13 cellular contexts compared by ENCODE assay signal in the genomic region with DNA sequence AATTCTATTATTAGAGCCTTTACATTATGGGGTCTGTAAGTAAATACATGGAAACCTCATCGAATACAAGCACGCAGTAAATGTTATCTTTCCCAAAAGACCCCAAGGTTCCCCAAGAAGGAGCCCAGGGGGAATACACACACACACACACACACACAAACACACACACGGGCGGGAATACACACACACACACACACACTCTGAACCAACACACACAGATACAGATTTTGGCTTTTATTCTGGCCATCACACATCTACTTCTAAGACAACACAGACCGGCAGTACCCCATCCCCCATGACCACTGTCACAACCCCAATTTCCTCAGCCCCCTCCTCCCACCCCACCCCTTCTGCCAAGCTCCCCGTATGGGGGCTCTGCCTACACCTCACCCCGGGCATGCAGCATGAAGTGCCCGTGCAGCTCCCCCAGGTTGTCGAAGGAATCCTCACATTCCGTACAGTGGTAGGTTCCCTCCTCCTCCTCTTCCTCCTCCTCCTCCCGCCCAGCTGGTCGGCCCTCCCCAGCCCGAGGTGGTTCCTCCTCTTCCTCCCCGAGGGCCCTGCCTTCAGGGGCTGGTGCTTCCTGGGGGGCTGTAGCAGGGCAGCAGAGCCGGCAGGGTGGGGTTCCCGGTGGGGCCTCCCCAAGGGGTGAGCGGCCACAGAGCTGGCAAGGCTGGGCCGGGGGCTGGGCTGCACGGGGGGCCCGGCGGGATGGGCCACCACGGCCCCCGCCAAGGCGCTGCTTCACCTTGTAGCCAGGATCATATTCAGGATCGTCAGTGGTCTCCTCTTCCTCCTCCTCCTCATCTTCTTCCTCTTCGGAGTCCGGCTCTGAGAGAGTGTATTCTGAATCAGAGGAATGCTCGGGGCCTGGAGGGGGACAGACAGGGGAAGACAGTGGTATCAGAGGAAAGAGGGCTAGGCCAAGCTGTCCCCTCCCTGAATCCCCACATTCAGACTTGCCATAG. TPM values are rescaled to one million over a fixed set of nuclear protein-coding genes. Genes with fewer than 3 reads are reported as not detected.
DNase-seq lines count a peak whose midpoint lies in the region; ATAC-seq, FAIRE-seq and TF ChIP-seq lines count a peak whose summit lies in the region.
"Had no signal": no experiment of that assay in that cellular context is flagged by ENCODE, and none has a peak within 500 bp of the region (broad histone marks: within the 10 kb centered on the region; RNA-seq: fewer than 3 reads in every experiment).

No MANE protein-coding gene starts in this region.

- H3K9me3 ChIP-seq in CD4-positive, alpha-beta T cell (ENCODE audit: control insufficient read depth, low read length): no peaks in the 10 kb centered on the region
- no peaks in the 10 kb centered on the region for H3K9me3 ChIP-seq in HepG2 (ENCODE audit: low read length)
- H3K9me3 ChIP-seq: ascending aorta had no signal

- POLR2A ChIA-PET in CD4-positive, alpha-beta T cell (lab: Charles Lee): interaction anchor here (1.1 kb wide), 1 partner anchor 12 kb away, joined by 4 read pairs; a partner anchor contains a TSS
- POLR2A ChIA-PET in HepG2 (lab: Yijun Ruan, JAX): interaction anchor here (1.1 kb wide), 1 partner anchor 10 kb away, joined by 3 read pairs; no protein-coding TSS in a partner anchor

- peak overlapping the region; percentile 47 for H3K27ac Mint-ChIP-seq in CD4-positive, alpha-beta T cell
- peak overlapping the region; percentile 20 for H3K27ac Mint-ChIP-seq in activated T-helper 17 cell treated with anti-CD3 and anti-CD28 coated beads, Interleukin-2, amount 50 U/mL, for 72 hours

- H2AFZ ChIP-seq in HepG2 (ENCODE audit: low read length): no peak overlapping the region

- peaks cover 10% of the 10 kb centered on the region for H3K4me1 Mint-ChIP-seq in CD4-positive, alpha-beta T cell (ENCODE audit: low read depth)
- H3K4me1 Mint-ChIP-seq in activated T-helper 17 cell treated with anti-CD3 and anti-CD28 coated beads, Interleukin-2, amount 50 U/mL, for 72 hours: peaks cover 9% of the 10 kb centered on the region

- no peak for ATAC-seq in CD4-positive, alpha-beta T cell (ENCODE audit: poor library complexity)
- no peak for ATAC-seq in activated T-helper 17 cell treated with anti-CD3 and anti-CD28 coated beads, Interleukin-2, amount 50 U/mL, for 72 hours (replicated peaks)
- no peak for ATAC-seq in HepG2
- ATAC-seq: effector memory CD8-positive, alpha-beta T cell; Right ventricle myocardium inferior had no signal

- no peak for TF ChIP-seq CTCF in CD4-positive, alpha-beta T cell (IDR thresholded peaks at IDR 0.05)
- TF ChIP-seq CTCF in HepG2 (CRISPR knock-in tag; IDR thresholded peaks at IDR 0.05): no peak

- H3K4me2 ChIP-seq in HepG2 (ENCODE audit: low read depth, low read length): no peak overlapping the region

- no peak overlapping the region for H3K27ac ChIP-seq in CD4-positive, alpha-beta T cell (ENCODE audit: low read depth, low read length)
- H3K27ac ChIP-seq in HepG2 (ENCODE audit: extremely low read length, insufficient read depth, low read length): no peak overlapping the region
- H3K27ac ChIP-seq: ascending aorta had no signal

- FAIRE-seq in HepG2 (lab: Jason Lieb, UNC): no peak
- FAIRE-seq: TTC549 had no signal

- no peaks in the 10 kb centered on the region for H3K79me2 ChIP-seq in HepG2 (ENCODE audit: insufficient read depth, low read length)

- H3K9me3 Mint-ChIP-seq in CD4-positive, alpha-beta T cell: no peaks in the 10 kb centered on the region
- H3K9me3 Mint-ChIP-seq in activated T-helper 17 cell treated with anti-CD3 and anti-CD28 coated beads, Interleukin-2, amount 50 U/mL, for 72 hours: no peaks in the 10 kb centered on the region
- H3K9me3 Mint-ChIP-seq: effector memory CD8-positive, alpha-beta T cell had no signal

- no peak for TF ChIP-seq RAD21 in HepG2 (CRISPR knock-in tag; IDR thresholded peaks at IDR 0.05)

- no peaks in the 10 kb centered on the region for H3K27me3 Mint-ChIP-seq in CD4-positive, alpha-beta T cell
- no peaks in the 10 kb centered on the region for H3K27me3 Mint-ChIP-seq in activated T-helper 17 cell treated with anti-CD3 and anti-CD28 coated beads, Interleukin-2, amount 50 U/mL, for 72 hours
- H3K27me3 Mint-ChIP-seq: effector memory CD8-positive, alpha-beta T cell had no signal

- no peak for DNase-seq in CD4-positive, alpha-beta T cell
- no peak for DNase-seq in HepG2 (ENCODE audit: low spot score)
- DNase-seq in stimulated activated CD4-positive, alpha-beta T cell treated with anti-CD3 and anti-CD28 coated beads, Interleukin-2, amount 100 ng/mL, for 48 hours: no peak
- no peak for DNase-seq in activated CD4-positive, CD25-positive, alpha-beta regulatory T cell (lab: John Stamatoyannopoulos, UW)
- no peak for DNase-seq in NCI-H69 (lab: John Stamatoyannopoulos, UW)
- DNase-seq: activated T-cell treated with anti-CD3 and anti-CD28 coated beads for 4 hours; effector memory CD8-positive, alpha-beta T cell; GDM1; stimulated activated CD8-positive, alpha-beta memory T cell treated with anti-CD3 and anti-CD28 coated beads, Interleukin-4, amount 100 ng/mL, for 48 hours had no signal

- TF ChIP-seq EP300 in HepG2 (IDR thresholded peaks at IDR 0.05; ENCODE audit: low read depth in 2 of 2, low read length in 2 of 2) (no peak), HepG2 (CRISPR knock-in tag; IDR thresholded peaks at IDR 0.05; ENCODE audit: borderline replicate concordance) (no peak)

- WGBS in HepG2 (ENCODE audit: low lambda C conversion rate): 97% methylated on average over 15 of the region's 28 CpGs

- intact Hi-C loops in CD4-positive, alpha-beta T cell (cut with DNase I, micrococcal nuclease): no loop called here
- intact Hi-C loops in HepG2 (cut with micrococcal nuclease; ENCODE audit: unreplicated experiment): no loop called here

- peaks cover 16 to 19% of the 10 kb centered on the region in 2 experiments for H3K36me3 ChIP-seq in HepG2 (replicated peaks in 1 of 2; ENCODE audit: control insufficient read depth in 1 of 2, insufficient read depth in 2 of 2, low read length in 2 of 2)

- H3K4me1 ChIP-seq in HepG2 (ENCODE audit: insufficient read depth, low read length): no peaks in the 10 kb centered on the region
- H3K4me1 ChIP-seq: ascending aorta had no signal

- H3K9ac ChIP-seq in HepG2 (ENCODE audit: insufficient read depth, low read depth, low read length): no peak overlapping the region

- in situ Hi-C loops in HepG2 (cut with HindIII; ENCODE audit: extremely low pct_ligation_motif_present, low pct_unique_long_range_greater_than_20kb): no loop called here

- TF ChIP-seq POLR2A in HepG2 (IDR thresholded peaks at IDR 0.05; ENCODE audit: insufficient read depth in 1 of 2, low read depth in 2 of 2, low read length in 2 of 2): no peak

- peaks cover 25% of the 10 kb centered on the region for H3K36me3 Mint-ChIP-seq in CD4-positive, alpha-beta T cell (ENCODE audit: low read depth)
- H3K36me3 Mint-ChIP-seq in activated T-helper 17 cell treated with anti-CD3 and anti-CD28 coated beads, Interleukin-2, amount 50 U/mL, for 72 hours (ENCODE audit: low read depth): peaks cover 26% of the 10 kb centered on the region

- no peak overlapping the region for H3K4me3 ChIP-seq in HepG2 (replicated peaks in 1 of 3; ENCODE audit: insufficient read depth in 1 of 3, low read depth in 2 of 3, low read length in 3 of 3)
- H3K4me3 ChIP-seq: ascending aorta had no signal

- CTCF ChIA-PET in CD4-positive, alpha-beta T cell (lab: Charles Lee): interaction anchor here (1.9 kb wide), 1 partner anchor 13 kb away, joined by 4 read pairs; no protein-coding TSS in a partner anchor
- CTCF ChIA-PET in HepG2 (lab: Yijun Ruan, JAX; ENCODE audit: low intra/inter-chr PET ratio, low total read pairs): no interaction called here

- BruUV-seq in HepG2 (replicated peaks; lab: Mats Ljungman, UMichigan): no TSS peak

- no peaks in the 10 kb centered on the region for H4K20me1 ChIP-seq in HepG2 (ENCODE audit: insufficient read depth, low read length)

- H3K27me3 ChIP-seq in CD4-positive, alpha-beta T cell (ENCODE audit: control insufficient read depth, insufficient read depth, low read length): no peaks in the 10 kb centered on the region
- H3K27me3 ChIP-seq in HepG2 (ENCODE audit: control insufficient read depth in 1 of 2, insufficient read depth in 2 of 2, low read length in 2 of 2): no peaks in the 10 kb centered on the region
- H3K27me3 ChIP-seq: ascending aorta had no signal

- H3K4me3 Mint-ChIP-seq in CD4-positive, alpha-beta T cell: no peak overlapping the region
- no peak overlapping the region for H3K4me3 Mint-ChIP-seq in activated T-helper 17 cell treated with anti-CD3 and anti-CD28 coated beads, Interleukin-2, amount 50 U/mL, for 72 hours
- H3K4me3 Mint-ChIP-seq: effector memory CD8-positive, alpha-beta T cell had no signal

RNA-seq across cellular contexts. Expression of a gene that starts 4.4 kb away (rescaled TPM):
- total RNA-seq in CD4-positive, alpha-beta T cell: under 1 TPM; 0.25 to 0.56 TPM
- 1 to 10 TPM in 1 of 2 donors, under 1 TPM in 1; 0.74 to 1.4 TPM for total RNA-seq in activated T-helper 17 cell treated with anti-CD3 and anti-CD28 coated beads, Interleukin-2, amount 50 U/mL, for 72 hours
- 0.11 TPM in 1 of 2 replicates, not detected in the other for total RNA-seq in HepG2 (2016; rRNA removed; fragmentation: Illumina TruSeq; extraction: Trizol)
- total RNA-seq in HepG2 (2016; cell fraction: cytosol; rRNA removed; fragmentation: Illumina TruSeq; extraction: Trizol; ENCODE audit: low read depth): not detected in 2 replicates
- not detected in 2 replicates for total RNA-seq in HepG2 (2016; cell fraction: insoluble cytoplasmic fraction; rRNA removed; fragmentation: Illumina TruSeq; extraction: Trizol)
- total RNA-seq in HepG2 (2016; cell fraction: membrane; rRNA removed; fragmentation: Illumina TruSeq; extraction: Trizol): 0.06 TPM in 1 of 2 replicates, not detected in the other
- 0.31 TPM in 1 of 2 replicates, not detected in the other for total RNA-seq in HepG2 (2016; cell fraction: nucleus; rRNA removed; fragmentation: Illumina TruSeq; extraction: Trizol)
- polyA plus RNA-seq in HepG2 (2011; rRNA removed): 0.16 TPM in 2 replicates
- 0.03 and 0.08 TPM in 2 replicates for polyA plus RNA-seq in HepG2 (2011; cell fraction: cytosol; rRNA removed)
- polyA plus RNA-seq in HepG2 (2011; cell fraction: nucleus; rRNA removed): 0.61 and 0.79 TPM in 2 replicates
- polyA plus RNA-seq in HepG2 (2012): 0.15 and 0.21 TPM in 2 replicates
- polyA plus RNA-seq in HepG2 (2016; cell fraction: cytosol; fragmentation: Illumina TruSeq; extraction: Trizol; ENCODE audit: low read depth): not detected in 2 replicates
- 0.10 and 0.12 TPM in 2 replicates for polyA plus RNA-seq in HepG2 (2016; cell fraction: insoluble cytoplasmic fraction; fragmentation: Illumina TruSeq; extraction: Trizol; ENCODE audit: low read depth)
- polyA plus RNA-seq in HepG2 (2016; cell fraction: membrane; fragmentation: Illumina TruSeq; extraction: Trizol; ENCODE audit: low read depth): 0.10 TPM in 2 replicates
- 0.51 and 1.2 TPM in 2 replicates for polyA plus RNA-seq in HepG2 (2016; cell fraction: nucleus; fragmentation: Illumina TruSeq; extraction: Trizol; ENCODE audit: insufficient read depth, low read depth)
- 0.18 and 0.23 TPM in 2 replicates for polyA minus RNA-seq in HepG2 (2011; rRNA and poly(A)+ RNA removed; ENCODE audit: low replicate concordance)
- not detected in 2 replicates for polyA minus RNA-seq in HepG2 (2011; cell fraction: cytosol; rRNA and poly(A)+ RNA removed)
- polyA minus RNA-seq in HepG2 (2011; cell fraction: nucleus; rRNA and poly(A)+ RNA removed): 0.39 and 0.50 TPM in 2 replicates

RNA-seq across cellular contexts. Expression of a gene that starts 11.1 kb away (rescaled TPM):
- total RNA-seq in CD4-positive, alpha-beta T cell: 1 to 10 TPM; 4.1 to 4.8 TPM
- total RNA-seq in activated T-helper 17 cell treated with anti-CD3 and anti-CD28 coated beads, Interleukin-2, amount 50 U/mL, for 72 hours: 10 to 100 TPM; 17.8 to 23.3 TPM
- total RNA-seq in HepG2 (2016; rRNA removed; fragmentation: Illumina TruSeq; extraction: Trizol): 9.6 and 10.9 TPM in 2 replicates
- 8.7 and 10.4 TPM in 2 replicates for total RNA-seq in HepG2 (2016; cell fraction: cytosol; rRNA removed; fragmentation: Illumina TruSeq; extraction: Trizol; ENCODE audit: low read depth)
- 10.6 and 11.2 TPM in 2 replicates for total RNA-seq in HepG2 (2016; cell fraction: insoluble cytoplasmic fraction; rRNA removed; fragmentation: Illumina TruSeq; extraction: Trizol)
- total RNA-seq in HepG2 (2016; cell fraction: membrane; rRNA removed; fragmentation: Illumina TruSeq; extraction: Trizol): 13.9 and 14.1 TPM in 2 replicates
- 6.6 and 7.0 TPM in 2 replicates for total RNA-seq in HepG2 (2016; cell fraction: nucleus; rRNA removed; fragmentation: Illumina TruSeq; extraction: Trizol)
- 7.2 and 10.2 TPM in 2 replicates for polyA plus RNA-seq in HepG2 (2011; rRNA removed)
- polyA plus RNA-seq in HepG2 (2011; cell fraction: cytosol; rRNA removed): 7.1 and 9.5 TPM in 2 replicates
- 7.2 and 9.1 TPM in 2 replicates for polyA plus RNA-seq in HepG2 (2011; cell fraction: nucleus; rRNA removed)
- 4.1 and 5.6 TPM in 2 replicates for polyA plus RNA-seq in HepG2 (2012)
- 11.9 and 12.6 TPM in 2 replicates for polyA plus RNA-seq in HepG2 (2016; cell fraction: cytosol; fragmentation: Illumina TruSeq; extraction: Trizol; ENCODE audit: low read depth)
- 12.1 and 13.5 TPM in 2 replicates for polyA plus RNA-seq in HepG2 (2016; cell fraction: insoluble cytoplasmic fraction; fragmentation: Illumina TruSeq; extraction: Trizol; ENCODE audit: low read depth)
- 12.7 and 17.2 TPM in 2 replicates for polyA plus RNA-seq in HepG2 (2016; cell fraction: membrane; fragmentation: Illumina TruSeq; extraction: Trizol; ENCODE audit: low read depth)
- 8.1 and 10.1 TPM in 2 replicates for polyA plus RNA-seq in HepG2 (2016; cell fraction: nucleus; fragmentation: Illumina TruSeq; extraction: Trizol; ENCODE audit: insufficient read depth, low read depth)
- polyA minus RNA-seq in HepG2 (2011; rRNA and poly(A)+ RNA removed; ENCODE audit: low replicate concordance): 10.5 and 15.9 TPM in 2 replicates
- 3.5 and 5.6 TPM in 2 replicates for polyA minus RNA-seq in HepG2 (2011; cell fraction: cytosol; rRNA and poly(A)+ RNA removed)
- 10.2 and 14.8 TPM in 2 replicates for polyA minus RNA-seq in HepG2 (2011; cell fraction: nucleus; rRNA and poly(A)+ RNA removed)

RNA-seq across cellular contexts. Expression of a gene that starts 11.6 kb away (rescaled TPM):
- 10 to 100 TPM; 28.9 to 29.8 TPM for total RNA-seq in CD4-positive, alpha-beta T cell
- total RNA-seq in activated T-helper 17 cell treated with anti-CD3 and anti-CD28 coated beads, Interleukin-2, amount 50 U/mL, for 72 hours: 10 to 100 TPM; 18.3 to 22.1 TPM
- 12.4 and 16.5 TPM in 2 replicates for total RNA-seq in HepG2 (2016; rRNA removed; fragmentation: Illumina TruSeq; extraction: Trizol)
- 1.5 and 1.9 TPM in 2 replicates for total RNA-seq in HepG2 (2016; cell fraction: cytosol; rRNA removed; fragmentation: Illumina TruSeq; extraction: Trizol; ENCODE audit: low read depth)
- 12.6 and 15.2 TPM in 2 replicates for total RNA-seq in HepG2 (2016; cell fraction: insoluble cytoplasmic fraction; rRNA removed; fragmentation: Illumina TruSeq; extraction: Trizol)
- total RNA-seq in HepG2 (2016; cell fraction: membrane; rRNA removed; fragmentation: Illumina TruSeq; extraction: Trizol): 5.6 and 6.3 TPM in 2 replicates
- 12.7 and 12.8 TPM in 2 replicates for total RNA-seq in HepG2 (2016; cell fraction: nucleus; rRNA removed; fragmentation: Illumina TruSeq; extraction: Trizol)
- polyA plus RNA-seq in HepG2 (2011; rRNA removed): 11.4 and 11.6 TPM in 2 replicates
- 6.4 and 10.2 TPM in 2 replicates for polyA plus RNA-seq in HepG2 (2011; cell fraction: cytosol; rRNA removed)
- polyA plus RNA-seq in HepG2 (2011; cell fraction: nucleus; rRNA removed): 11.8 and 12.3 TPM in 2 replicates
- polyA plus RNA-seq in HepG2 (2012): 3.2 and 3.7 TPM in 2 replicates
- polyA plus RNA-seq in HepG2 (2016; cell fraction: cytosol; fragmentation: Illumina TruSeq; extraction: Trizol; ENCODE audit: low read depth): 0.71 and 1.1 TPM in 2 replicates
- 9.0 and 10.3 TPM in 2 replicates for polyA plus RNA-seq in HepG2 (2016; cell fraction: insoluble cytoplasmic fraction; fragmentation: Illumina TruSeq; extraction: Trizol; ENCODE audit: low read depth)
- polyA plus RNA-seq in HepG2 (2016; cell fraction: membrane; fragmentation: Illumina TruSeq; extraction: Trizol; ENCODE audit: low read depth): 2.1 and 2.5 TPM in 2 replicates
- 17.0 and 18.2 TPM in 2 replicates for polyA plus RNA-seq in HepG2 (2016; cell fraction: nucleus; fragmentation: Illumina TruSeq; extraction: Trizol; ENCODE audit: insufficient read depth, low read depth)
- 6.7 and 18.5 TPM in 2 replicates for polyA minus RNA-seq in HepG2 (2011; rRNA and poly(A)+ RNA removed; ENCODE audit: low replicate concordance)
- polyA minus RNA-seq in HepG2 (2011; cell fraction: cytosol; rRNA and poly(A)+ RNA removed): 10.1 and 13.1 TPM in 2 replicates
- polyA minus RNA-seq in HepG2 (2011; cell fraction: nucleus; rRNA and poly(A)+ RNA removed): 4.9 and 8.1 TPM in 2 replicates

RNA-seq across cellular contexts. Expression of a gene that starts 11.9 kb away (rescaled TPM):
- total RNA-seq in CD4-positive, alpha-beta T cell: 10 to 100 TPM; 22.3 to 24.8 TPM
- 10 to 100 TPM; 12.9 to 27.6 TPM for total RNA-seq in activated T-helper 17 cell treated with anti-CD3 and anti-CD28 coated beads, Interleukin-2, amount 50 U/mL, for 72 hours
- total RNA-seq in HepG2 (2016; rRNA removed; fragmentation: Illumina TruSeq; extraction: Trizol): 24.0 and 26.9 TPM in 2 replicates
- total RNA-seq in HepG2 (2016; cell fraction: cytosol; rRNA removed; fragmentation: Illumina TruSeq; extraction: Trizol; ENCODE audit: low read depth): 19.4 and 25.5 TPM in 2 replicates
- 20.7 and 27.4 TPM in 2 replicates for total RNA-seq in HepG2 (2016; cell fraction: insoluble cytoplasmic fraction; rRNA removed; fragmentation: Illumina TruSeq; extraction: Trizol)
- 23.9 and 34.3 TPM in 2 replicates for total RNA-seq in HepG2 (2016; cell fraction: membrane; rRNA removed; fragmentation: Illumina TruSeq; extraction: Trizol)
- total RNA-seq in HepG2 (2016; cell fraction: nucleus; rRNA removed; fragmentation: Illumina TruSeq; extraction: Trizol): 6.5 and 9.5 TPM in 2 replicates
- polyA plus RNA-seq in HepG2 (2011; rRNA removed): 10.4 and 11.5 TPM in 2 replicates
- 8.0 and 12.3 TPM in 2 replicates for polyA plus RNA-seq in HepG2 (2011; cell fraction: cytosol; rRNA removed)
- 6.0 and 6.2 TPM in 2 replicates for polyA plus RNA-seq in HepG2 (2011; cell fraction: nucleus; rRNA removed)
- 11.5 and 12.7 TPM in 2 replicates for polyA plus RNA-seq in HepG2 (2012)
- 19.6 and 22.2 TPM in 2 replicates for polyA plus RNA-seq in HepG2 (2016; cell fraction: cytosol; fragmentation: Illumina TruSeq; extraction: Trizol; ENCODE audit: low read depth)
- 27.6 and 28.2 TPM in 2 replicates for polyA plus RNA-seq in HepG2 (2016; cell fraction: insoluble cytoplasmic fraction; fragmentation: Illumina TruSeq; extraction: Trizol; ENCODE audit: low read depth)
- 25.6 and 28.5 TPM in 2 replicates for polyA plus RNA-seq in HepG2 (2016; cell fraction: membrane; fragmentation: Illumina TruSeq; extraction: Trizol; ENCODE audit: low read depth)
- polyA plus RNA-seq in HepG2 (2016; cell fraction: nucleus; fragmentation: Illumina TruSeq; extraction: Trizol; ENCODE audit: insufficient read depth, low read depth): 19.8 and 22.6 TPM in 2 replicates
- polyA minus RNA-seq in HepG2 (2011; rRNA and poly(A)+ RNA removed; ENCODE audit: low replicate concordance): 3.2 and 7.4 TPM in 2 replicates
- polyA minus RNA-seq in HepG2 (2011; cell fraction: cytosol; rRNA and poly(A)+ RNA removed): 4.6 and 4.9 TPM in 2 replicates
- 2.1 and 4.6 TPM in 2 replicates for polyA minus RNA-seq in HepG2 (2011; cell fraction: nucleus; rRNA and poly(A)+ RNA removed)

RNA-seq across cellular contexts. Expression of a gene that starts 31.9 kb away (rescaled TPM):
- not detected for total RNA-seq in CD4-positive, alpha-beta T cell
- total RNA-seq in activated T-helper 17 cell treated with anti-CD3 and anti-CD28 coated beads, Interleukin-2, amount 50 U/mL, for 72 hours: 1 to 10 TPM; 4.6 to 6.2 TPM
- 0.24 TPM in 1 of 2 replicates, not detected in the other for total RNA-seq in HepG2 (2016; rRNA removed; fragmentation: Illumina TruSeq; extraction: Trizol)
- total RNA-seq in HepG2 (2016; cell fraction: cytosol; rRNA removed; fragmentation: Illumina TruSeq; extraction: Trizol; ENCODE audit: low read depth): 0.53 TPM in 1 of 2 replicates, not detected in the other
- total RNA-seq in HepG2 (2016; cell fraction: insoluble cytoplasmic fraction; rRNA removed; fragmentation: Illumina TruSeq; extraction: Trizol): 0.26 TPM in 1 of 2 replicates, not detected in the other
- 0.21 TPM in 1 of 2 replicates, not detected in the other for total RNA-seq in HepG2 (2016; cell fraction: membrane; rRNA removed; fragmentation: Illumina TruSeq; extraction: Trizol)
- not detected in 2 replicates for total RNA-seq in HepG2 (2016; cell fraction: nucleus; rRNA removed; fragmentation: Illumina TruSeq; extraction: Trizol)
- 0.20 and 0.21 TPM in 2 replicates for polyA plus RNA-seq in HepG2 (2011; rRNA removed)
- polyA plus RNA-seq in HepG2 (2011; cell fraction: cytosol; rRNA removed): 0.18 and 0.24 TPM in 2 replicates
- polyA plus RNA-seq in HepG2 (2011; cell fraction: nucleus; rRNA removed): 0.21 and 0.42 TPM in 2 replicates
- polyA plus RNA-seq in HepG2 (2012): 0.23 and 0.27 TPM in 2 replicates
- polyA plus RNA-seq in HepG2 (2016; cell fraction: cytosol; fragmentation: Illumina TruSeq; extraction: Trizol; ENCODE audit: low read depth): 0.16 TPM in 1 of 2 replicates, not detected in the other
- polyA plus RNA-seq in HepG2 (2016; cell fraction: insoluble cytoplasmic fraction; fragmentation: Illumina TruSeq; extraction: Trizol; ENCODE audit: low read depth): 0.53 TPM in 1 of 2 replicates, not detected in the other
- polyA plus RNA-seq in HepG2 (2016; cell fraction: membrane; fragmentation: Illumina TruSeq; extraction: Trizol; ENCODE audit: low read depth): not detected in 2 replicates
- 0.52 and 1.4 TPM in 2 replicates for polyA plus RNA-seq in HepG2 (2016; cell fraction: nucleus; fragmentation: Illumina TruSeq; extraction: Trizol; ENCODE audit: insufficient read depth, low read depth)
- 0.06 and 0.07 TPM in 2 replicates for polyA minus RNA-seq in HepG2 (2011; rRNA and poly(A)+ RNA removed; ENCODE audit: low replicate concordance)
- polyA minus RNA-seq in HepG2 (2011; cell fraction: cytosol; rRNA and poly(A)+ RNA removed): not detected in 2 replicates
- polyA minus RNA-seq in HepG2 (2011; cell fraction: nucleus; rRNA and poly(A)+ RNA removed): 0.13 TPM in 1 of 2 replicates, not detected in the other
